1 cellular context compared by ENCODE assay signal in the genomic region with DNA sequence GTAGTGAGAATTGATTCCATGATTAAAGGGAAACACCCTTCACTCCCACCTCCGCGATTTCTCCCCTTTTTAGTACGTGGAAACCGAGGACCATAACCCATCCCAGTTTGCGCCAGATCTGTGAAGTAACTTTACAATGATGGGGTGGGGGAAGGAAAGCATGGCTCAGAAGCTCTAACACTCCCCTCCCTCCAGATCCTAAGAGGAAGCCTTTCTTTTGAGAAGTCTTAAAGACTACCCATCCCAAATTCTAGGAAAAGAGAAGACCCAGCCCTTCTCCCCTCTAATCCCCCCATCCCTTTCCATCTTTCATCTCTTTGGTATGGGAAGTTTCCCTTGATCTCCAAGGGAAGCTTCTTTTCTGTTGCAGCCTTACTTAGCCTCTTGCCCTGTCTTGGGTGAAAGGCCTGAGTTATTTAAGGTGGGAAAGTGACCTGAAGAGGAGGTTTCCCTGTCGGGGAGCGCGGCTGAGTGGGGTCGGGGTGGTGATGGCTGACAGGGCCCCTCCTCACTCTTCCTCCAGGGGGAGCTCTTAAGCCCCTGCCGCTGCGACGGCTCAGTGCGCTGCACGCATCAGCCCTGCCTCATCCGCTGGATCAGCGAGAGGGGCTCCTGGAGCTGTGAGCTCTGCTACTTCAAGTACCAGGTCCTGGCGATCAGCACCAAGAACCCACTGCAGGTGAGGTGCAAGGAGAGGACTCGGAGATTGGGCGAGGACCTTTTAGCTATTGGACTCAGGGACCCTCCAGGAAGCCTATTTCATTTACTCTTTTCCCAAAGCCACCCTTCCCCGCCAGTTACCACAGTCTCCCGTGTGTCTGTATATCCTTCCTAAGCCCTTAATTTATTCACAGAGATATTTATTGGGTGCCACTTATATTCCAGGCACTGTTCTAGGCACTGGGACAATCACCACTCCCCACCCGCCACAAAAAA.
A peak's percentile ranks its signal among the peaks of the same experiment; 100 is the strongest.
TF ChIP-seq lines count a peak whose summit lies in the region.

No MANE protein-coding gene starts in this region.

TF ChIP-seq in HepG2, 621 proteins besides CTCF, POLR2A, EP300 and RAD21 (continued from another document and continues in another):
- TF ChIP-seq ZZZ3 (CRISPR knock-in tag; IDR thresholded peaks at IDR 0.05; ENCODE audit: borderline replicate concordance) (no peak), ZNF224 (CRISPR knock-in tag; IDR thresholded peaks at IDR 0.05) (no peak), PRMT3 (CRISPR knock-in tag; IDR thresholded peaks at IDR 0.05; ENCODE audit: borderline replicate concordance, low read depth) (no peak), ZNF629 (CRISPR knock-in tag; conservative IDR thresholded peaks at IDR 0.05) (no peak), ZNF12 (CRISPR knock-in tag; IDR thresholded peaks at IDR 0.05) (peak; percentile 68; the same call in 1 of the 2 replicates), ZNF777 (CRISPR knock-in tag; IDR thresholded peaks at IDR 0.05) (no peak; the same call in 1 of the 2 replicates), ZNF329 (CRISPR knock-in tag; IDR thresholded peaks at IDR 0.05; ENCODE audit: low read depth) (no peak), ZFP37 (CRISPR knock-in tag; IDR thresholded peaks at IDR 0.05; ENCODE audit: borderline replicate concordance) (no peak), ZFAT (CRISPR knock-in tag; conservative IDR thresholded peaks at IDR 0.05) (no peak), ZNF572 (CRISPR knock-in tag; IDR thresholded peaks at IDR 0.05) (no peak), DPF2 (CRISPR knock-in tag; IDR thresholded peaks at IDR 0.05; ENCODE audit: borderline replicate concordance, low read depth) (no peak), ZNF782 (CRISPR knock-in tag; IDR thresholded peaks at IDR 0.05; ENCODE audit: borderline replicate concordance) (no peak), ARNT2 (CRISPR knock-in tag; IDR thresholded peaks at IDR 0.05; ENCODE audit: low read depth) (peak; percentile 55; the same call in 1 of the 2 replicates), ZNF766 (CRISPR knock-in tag; IDR thresholded peaks at IDR 0.05; ENCODE audit: borderline replicate concordance) (no peak), NFE2L1 (CRISPR knock-in tag; IDR thresholded peaks at IDR 0.05; ENCODE audit: borderline replicate concordance) (no peak), RARG (CRISPR knock-in tag; IDR thresholded peaks at IDR 0.05; ENCODE audit: low read depth) (no peak), ZNF326 (CRISPR knock-in tag; IDR thresholded peaks at IDR 0.05; ENCODE audit: borderline replicate concordance) (no peak), NCOR1 (IDR thresholded peaks at IDR 0.05; ENCODE audit: borderline replicate concordance, low read length) (no peak), SATB2 (CRISPR knock-in tag; IDR thresholded peaks at IDR 0.05) (no peak), ZNF280B (CRISPR knock-in tag; IDR thresholded peaks at IDR 0.05; ENCODE audit: borderline replicate concordance) (0 out of 2 replicates have a peak, but pooled peaks have one; percentile 56), NCOA1 (CRISPR knock-in tag; IDR thresholded peaks at IDR 0.05) (no peak), ZNF891 (CRISPR knock-in tag; IDR thresholded peaks at IDR 0.05) (0 out of 2 replicates have a peak, but pooled peaks have one; percentile 22), MAZ (IDR thresholded peaks at IDR 0.05; ENCODE audit: borderline replicate concordance, low read depth, low read length) (no peak), MAZ (CRISPR knock-in tag; IDR thresholded peaks at IDR 0.05; ENCODE audit: low read depth) (peak; percentile 63; the same call in 1 of the 2 replicates), YEATS2 (CRISPR knock-in tag; IDR thresholded peaks at IDR 0.05; ENCODE audit: borderline replicate concordance) (no peak), CSRNP1 (CRISPR knock-in tag; IDR thresholded peaks at IDR 0.05) (no peak), ATF7 (IDR thresholded peaks at IDR 0.05) (no peak), ATF7 (CRISPR knock-in tag; IDR thresholded peaks at IDR 0.05) (no peak), U2AF1 (optimal IDR thresholded peaks at IDR 0.05; ENCODE audit: low read depth, low read length) (no peak), PBX3 (CRISPR knock-in tag; IDR thresholded peaks at IDR 0.05; ENCODE audit: borderline replicate concordance) (no peak), ZNF776 (CRISPR knock-in tag; IDR thresholded peaks at IDR 0.05) (no peak), RBM22 (optimal IDR thresholded peaks at IDR 0.05; ENCODE audit: low read length) (no peak), ZNF101 (CRISPR knock-in tag; IDR thresholded peaks at IDR 0.05; ENCODE audit: borderline replicate concordance, low read depth) (no peak), HNRNPK (IDR thresholded peaks at IDR 0.05; ENCODE audit: low read depth, low read length, poor library complexity, severe bottlenecking) (no peak), KAT8 (CRISPR knock-in tag; IDR thresholded peaks at IDR 0.05) (no peak), ZNF841 (CRISPR knock-in tag; IDR thresholded peaks at IDR 0.05; ENCODE audit: borderline replicate concordance) (no peak), ZNF225 (CRISPR knock-in tag; IDR thresholded peaks at IDR 0.05) (no peak), SNAPC2 (CRISPR knock-in tag; IDR thresholded peaks at IDR 0.05) (no peak), THAP11 (CRISPR knock-in tag; IDR thresholded peaks at IDR 0.05) (peak; percentile 26; the same call in 1 of the 2 replicates), KMT2B (CRISPR knock-in tag; IDR thresholded peaks at IDR 0.05) (0 out of 2 replicates have a peak, but pooled peaks have one; percentile 50), SOX13 (IDR thresholded peaks at IDR 0.05) (no peak), SOX13 (CRISPR knock-in tag; conservative IDR thresholded peaks at IDR 0.05 in 1 of 2, IDR thresholded peaks at IDR 0.05 in 1 of 2) (no peak), MAX (IDR thresholded peaks at IDR 0.05) (peak; percentile 53; the same call in 1 of the 2 replicates), ZNF331 (CRISPR knock-in tag; IDR thresholded peaks at IDR 0.05) (0 out of 2 replicates have a peak, but pooled peaks have one; percentile 12), SALL2 (CRISPR knock-in tag; IDR thresholded peaks at IDR 0.05) (no peak), ELF3 (CRISPR knock-in tag; IDR thresholded peaks at IDR 0.05) (no peak), ZNF740 (CRISPR knock-in tag; IDR thresholded peaks at IDR 0.05) (no peak), ZNF232 (CRISPR knock-in tag; IDR thresholded peaks at IDR 0.05; ENCODE audit: borderline replicate concordance) (no peak), ZNF713 (CRISPR knock-in tag; IDR thresholded peaks at IDR 0.05) (no peak), ZNF75D (CRISPR knock-in tag; IDR thresholded peaks at IDR 0.05; ENCODE audit: borderline replicate concordance) (no peak), HINFP (CRISPR knock-in tag; IDR thresholded peaks at IDR 0.05; ENCODE audit: low read depth) (no peak), MXD3 (CRISPR knock-in tag; IDR thresholded peaks at IDR 0.05) (no peak), TBX3 (IDR thresholded peaks at IDR 0.05; ENCODE audit: borderline replicate concordance) (no peak)
- TF ChIP-seq, protein P1, sequence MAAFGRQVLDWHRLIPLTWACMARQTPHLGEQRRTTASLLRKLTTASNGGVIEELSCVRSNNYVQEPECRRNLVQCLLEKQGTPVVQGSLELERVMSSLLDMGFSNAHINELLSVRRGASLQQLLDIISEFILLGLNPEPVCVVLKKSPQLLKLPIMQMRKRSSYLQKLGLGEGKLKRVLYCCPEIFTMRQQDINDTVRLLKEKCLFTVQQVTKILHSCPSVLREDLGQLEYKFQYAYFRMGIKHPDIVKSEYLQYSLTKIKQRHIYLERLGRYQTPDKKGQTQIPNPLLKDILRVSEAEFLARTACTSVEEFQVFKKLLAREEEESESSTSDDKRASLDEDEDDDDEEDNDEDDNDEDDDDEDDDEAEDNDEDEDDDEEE (CRISPR knock-in tag; IDR thresholded peaks at IDR 0.05), result no peak
- TF ChIP-seq, protein P2, sequence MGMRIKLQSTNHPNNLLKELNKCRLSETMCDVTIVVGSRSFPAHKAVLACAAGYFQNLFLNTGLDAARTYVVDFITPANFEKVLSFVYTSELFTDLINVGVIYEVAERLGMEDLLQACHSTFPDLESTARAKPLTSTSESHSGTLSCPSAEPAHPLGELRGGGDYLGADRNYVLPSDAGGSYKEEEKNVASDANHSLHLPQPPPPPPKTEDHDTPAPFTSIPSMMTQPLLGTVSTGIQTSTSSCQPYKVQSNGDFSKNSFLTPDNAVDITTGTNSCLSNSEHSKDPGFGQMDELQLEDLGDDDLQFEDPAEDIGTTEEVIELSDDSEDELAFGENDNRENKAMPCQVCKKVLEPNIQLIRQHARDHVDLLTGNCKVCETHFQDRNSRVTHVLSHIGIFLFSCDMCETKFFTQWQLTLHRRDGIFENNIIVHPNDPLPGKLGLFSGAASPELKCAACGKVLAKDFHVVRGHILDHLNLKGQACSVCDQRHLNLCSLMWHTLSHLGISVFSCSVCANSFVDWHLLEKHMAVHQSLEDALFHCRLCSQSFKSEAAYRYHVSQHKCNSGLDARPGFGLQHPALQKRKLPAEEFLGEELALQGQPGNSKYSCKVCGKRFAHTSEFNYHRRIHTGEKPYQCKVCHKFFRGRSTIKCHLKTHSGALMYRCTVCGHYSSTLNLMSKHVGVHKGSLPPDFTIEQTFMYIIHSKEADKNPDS (CRISPR knock-in tag; IDR thresholded peaks at IDR 0.05), result no peak
- TF ChIP-seq, protein P3, sequence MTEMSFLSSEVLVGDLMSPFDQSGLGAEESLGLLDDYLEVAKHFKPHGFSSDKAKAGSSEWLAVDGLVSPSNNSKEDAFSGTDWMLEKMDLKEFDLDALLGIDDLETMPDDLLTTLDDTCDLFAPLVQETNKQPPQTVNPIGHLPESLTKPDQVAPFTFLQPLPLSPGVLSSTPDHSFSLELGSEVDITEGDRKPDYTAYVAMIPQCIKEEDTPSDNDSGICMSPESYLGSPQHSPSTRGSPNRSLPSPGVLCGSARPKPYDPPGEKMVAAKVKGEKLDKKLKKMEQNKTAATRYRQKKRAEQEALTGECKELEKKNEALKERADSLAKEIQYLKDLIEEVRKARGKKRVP (CRISPR knock-in tag; IDR thresholded peaks at IDR 0.05), result no peak
